In the genomic region with DNA sequence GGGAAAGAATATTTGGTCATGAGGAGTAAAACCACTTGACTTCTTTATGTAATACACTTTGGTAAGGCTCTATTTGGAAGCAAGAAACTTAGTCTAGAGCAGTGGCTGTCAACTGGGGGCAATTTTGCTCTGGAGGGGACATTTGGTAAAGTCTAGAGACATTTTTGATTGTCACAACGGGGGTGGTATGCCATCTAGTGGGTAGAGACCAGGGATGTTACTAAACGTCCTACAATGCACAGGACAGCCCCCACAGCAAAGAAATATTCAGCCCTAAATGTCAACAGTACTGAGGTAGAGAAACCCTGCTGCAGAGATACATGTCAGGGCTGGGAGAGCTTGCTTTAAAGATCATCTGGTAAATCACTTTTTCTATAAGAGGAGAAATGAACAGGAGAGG, we compare ENCODE assay signal across 1 cellular context.
TF ChIP-seq lines count a peak whose summit lies in the region.

No MANE protein-coding gene starts in this region.

TF ChIP-seq in endothelial cell of umbilical vein, 7 proteins besides CTCF, POLR2A, EP300 and RAD21 (continued from another document):
- TF ChIP-seq, protein P1, sequence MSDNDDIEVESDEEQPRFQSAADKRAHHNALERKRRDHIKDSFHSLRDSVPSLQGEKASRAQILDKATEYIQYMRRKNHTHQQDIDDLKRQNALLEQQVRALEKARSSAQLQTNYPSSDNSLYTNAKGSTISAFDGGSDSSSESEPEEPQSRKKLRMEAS (IDR thresholded peaks at IDR 0.05; ENCODE audit: insufficient read depth, insufficient read length) = no peak
- no peak for TF ChIP-seq MYC (IDR thresholded peaks at IDR 0.05; ENCODE audit: low read depth, low read length)
- TF ChIP-seq EZH2 (IDR thresholded peaks at IDR 0.05; ENCODE audit: borderline replicate concordance, low read depth, low read length, severe bottlenecking) = no peak
- TF ChIP-seq GATA2 (IDR thresholded peaks at IDR 0.05; ENCODE audit: insufficient read depth, insufficient read length, low read depth, low read length) = no peak
- TF ChIP-seq FOS (IDR thresholded peaks at IDR 0.05; ENCODE audit: borderline replicate concordance, insufficient read depth, low read length) = no peak
- TF ChIP-seq POLR2AphosphoS5 (IDR thresholded peaks at IDR 0.05; ENCODE audit: insufficient read depth, low read depth, low read length) = no peak
